ENCODE assay signal across 14 cellular contexts in the genomic region with DNA sequence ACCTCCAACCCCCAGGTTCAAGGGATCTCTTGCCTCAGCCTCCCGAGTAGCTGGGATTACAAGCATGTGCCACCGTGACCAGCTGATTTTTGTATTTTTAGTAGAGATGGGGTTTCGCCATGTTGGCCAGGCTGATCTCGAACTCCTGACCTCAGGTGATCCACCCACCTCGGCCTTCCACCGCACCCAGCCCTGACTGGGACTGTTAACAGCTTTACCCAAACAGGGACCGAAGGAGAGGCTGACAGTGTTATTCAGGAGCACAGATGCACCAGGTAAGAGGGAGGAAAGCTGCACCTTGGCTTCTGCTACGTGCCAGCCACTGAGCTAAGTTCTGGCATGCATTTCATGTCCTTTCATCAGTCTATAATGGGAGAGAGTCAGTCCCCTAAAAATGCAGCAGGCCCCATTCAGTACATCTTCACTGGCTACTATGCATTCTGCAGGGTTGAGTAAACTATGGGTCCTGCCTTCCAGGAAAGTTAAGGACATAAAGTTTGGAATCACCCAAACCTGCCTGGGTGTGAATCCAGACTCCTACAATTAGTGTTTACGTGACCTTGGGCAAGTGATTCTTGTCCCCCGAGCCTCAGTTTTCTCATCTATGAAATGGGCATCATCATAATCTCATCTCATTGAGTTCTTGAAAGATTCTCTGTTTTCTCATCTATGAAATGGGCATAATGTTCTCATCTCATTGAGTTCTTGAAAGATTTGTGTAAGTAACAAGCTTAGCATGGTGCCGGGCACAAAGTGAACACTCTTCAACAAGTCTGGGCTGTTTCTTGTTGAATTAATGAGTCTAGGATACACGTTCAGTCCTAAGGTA.
A peak's percentile ranks its signal among the peaks of the same experiment; 100 is the strongest.
DNase-seq lines count a peak whose midpoint lies in the region; ATAC-seq and TF ChIP-seq lines count a peak whose summit lies in the region.
"Had no signal": no experiment of that assay in that cellular context is flagged by ENCODE, and none has a peak within 500 bp of the region (broad histone marks: within the 10 kb centered on the region; RNA-seq: fewer than 3 reads in every experiment).

No MANE protein-coding gene starts in this region.

- intact Hi-C loops in Panc1 (cut with micrococcal nuclease; ENCODE audit: unreplicated experiment), result no loop called here
- intact Hi-C loops in stomach (cut with DNase I; ENCODE audit: low total_unique reads), result no loop called here

- in situ Hi-C loops in Panc1 (cut with HindIII; ENCODE audit: low pct_unique_long_range_greater_than_20kb, low sequenced_read_pairs), result no loop called here

- H3K27ac ChIP-seq in Panc1 (ENCODE audit: low read length) (peak overlapping the region; percentile 3; the same call in 1 of the 2 replicates), stomach (peak overlapping the region in 4 of 5 donors; percentile 68 to 85 (median 78))

- H3K4me1 ChIP-seq in Panc1 (ENCODE audit: control insufficient read depth, insufficient read depth, low read length) (peaks cover 23% of the 10 kb centered on the region), stomach (peaks cover 27 to 61% (median 42%) of the 10 kb centered on the region in 4 donors)

- H3K27me3 Mint-ChIP-seq in chondrocyte (ENCODE audit: low read depth) (peaks cover 7% of the 10 kb centered on the region), mesothelial cell of epicardium (ENCODE audit: low read depth) (no peaks in the 10 kb centered on the region)

- TF ChIP-seq CTCF in Panc1 (IDR thresholded peaks at IDR 0.05), result no peak
- TF ChIP-seq CTCF in chondrocyte (IDR thresholded peaks at IDR 0.05), result no peak
- TF ChIP-seq CTCF in mesothelial cell of epicardium (IDR thresholded peaks at IDR 0.05; ENCODE audit: unreplicated experiment), result no peak
- TF ChIP-seq CTCF in stomach (IDR thresholded peaks at IDR 0.05), result no peak

- no peak for TF ChIP-seq EP300 in stomach (IDR thresholded peaks at IDR 0.05)

- H3K4me3 ChIP-seq in Panc1 (ENCODE audit: low read depth in 2 of 2, low read length in 2 of 2) (no peak overlapping the region), stomach (no peak overlapping the region)

- H3K9me3 Mint-ChIP-seq in chondrocyte (ENCODE audit: low read depth), result no peaks in the 10 kb centered on the region
- H3K9me3 Mint-ChIP-seq in mesothelial cell of epicardium, result no peaks in the 10 kb centered on the region
- H3K9me3 Mint-ChIP-seq: activated naive CD8-positive, alpha-beta T cell treated with anti-CD3 and anti-CD28 coated beads, Interleukin-2, amount 50 U/mL, for 24 hours had no signal

- whole genome bisulfite sequencing in stomach, 5 donors, result 82 to 91% (median 88%) methylated on average over 12 of the region's 12 CpGs

- CTCF ChIA-PET in Panc1 (lab: Charles Lee), result no interaction called here

- BruUV-seq in Panc1 (replicated peaks; lab: Mats Ljungman, UMichigan), result no TSS peak

- POLR2A ChIA-PET in Panc1 (lab: Charles Lee), result interaction anchor here (0.7 kb wide), 1 partner anchor 44 kb away, joined by 10 read pairs; no protein-coding TSS in a partner anchor

- no peaks in the 10 kb centered on the region for H3K27me3 ChIP-seq in Panc1 (ENCODE audit: control insufficient read depth, insufficient read depth, low read length)
- H3K27me3 ChIP-seq in stomach, result no peaks in the 10 kb centered on the region

- H3K36me3 Mint-ChIP-seq in chondrocyte (ENCODE audit: low read depth), result no peaks in the 10 kb centered on the region
- no peaks in the 10 kb centered on the region for H3K36me3 Mint-ChIP-seq in mesothelial cell of epicardium

- TF ChIP-seq POLR2A in stomach (IDR thresholded peaks at IDR 0.05), result no peak

- H3K27ac Mint-ChIP-seq in chondrocyte (ENCODE audit: unreplicated experiment) (no peak overlapping the region), mesothelial cell of epicardium (peak overlapping the region; percentile 50)
- H3K27ac Mint-ChIP-seq: activated naive CD8-positive, alpha-beta T cell treated with anti-CD3 and anti-CD28 coated beads, Interleukin-2, amount 50 U/mL, for 24 hours had no signal

- peaks cover 48% of the 10 kb centered on the region for H3K4me1 Mint-ChIP-seq in chondrocyte (ENCODE audit: low read depth)
- peaks cover 61% of the 10 kb centered on the region for H3K4me1 Mint-ChIP-seq in mesothelial cell of epicardium
- H3K4me1 Mint-ChIP-seq: activated naive CD8-positive, alpha-beta T cell treated with anti-CD3 and anti-CD28 coated beads, Interleukin-2, amount 50 U/mL, for 24 hours had no signal

- DNase-seq in Panc1 (ENCODE audit: low read depth, low spot score), result no peak
- DNase-seq in chondrocyte (ENCODE audit: low spot score), result peak; percentile 42
- peak in 1 of 2 experiments; percentile 32 for DNase-seq in mesothelial cell of epicardium (ENCODE audit: low spot score in 2 of 2, unreplicated experiment in 2 of 2)
- DNase-seq in stomach, result no peak
- DNase-seq in occipital lobe (lab: John Stamatoyannopoulos, UW), result no peak
- no peak for DNase-seq in NCI-H1436 treated with DMSO at 0.1 percent for 48 hours (lab: John Stamatoyannopoulos, UW)
- no peak for DNase-seq in HPDE6-E6E7 (ENCODE audit: extremely low spot score)
- DNase-seq: activated naive CD8-positive, alpha-beta T cell treated with anti-CD3 and anti-CD28 coated beads, Interleukin-2, amount 50 U/mL, for 24 hours; activated T-cell treated with anti-CD3 and anti-CD28 coated beads for 4 hours; DMS79 treated with DMSO at 0.1 percent for 48 hours; Kasumi-1; NCI-H1436; NCI-H524 had no signal

- H3K36me3 ChIP-seq in Panc1 (ENCODE audit: control insufficient read depth, insufficient read depth, low read length), result no peaks in the 10 kb centered on the region
- H3K36me3 ChIP-seq in stomach, result no peaks in the 10 kb centered on the region

- ATAC-seq in Panc1, result no peak
- ATAC-seq: activated CD4-positive, CD25-positive, alpha-beta regulatory T cell treated with anti-CD3 and anti-CD28 coated beads, Interleukin-2, amount 50 U/mL, for 24 hours; activated naive CD8-positive, alpha-beta T cell treated with anti-CD3 and anti-CD28 coated beads, Interleukin-2, amount 50 U/mL, for 24 hours had no signal

- H3K4me3 Mint-ChIP-seq in chondrocyte (ENCODE audit: unreplicated experiment) (no peak overlapping the region), mesothelial cell of epicardium (no peak overlapping the region)
- H3K4me3 Mint-ChIP-seq: activated naive CD8-positive, alpha-beta T cell treated with anti-CD3 and anti-CD28 coated beads, Interleukin-2, amount 50 U/mL, for 24 hours had no signal

- H3K9me3 ChIP-seq in Panc1 (ENCODE audit: control insufficient read depth, insufficient read depth, low read depth, low read length) (no peaks in the 10 kb centered on the region), stomach (no peaks in the 10 kb centered on the region)
